Comparison of ENCODE assay signal across 20 cellular contexts in the genomic region with DNA sequence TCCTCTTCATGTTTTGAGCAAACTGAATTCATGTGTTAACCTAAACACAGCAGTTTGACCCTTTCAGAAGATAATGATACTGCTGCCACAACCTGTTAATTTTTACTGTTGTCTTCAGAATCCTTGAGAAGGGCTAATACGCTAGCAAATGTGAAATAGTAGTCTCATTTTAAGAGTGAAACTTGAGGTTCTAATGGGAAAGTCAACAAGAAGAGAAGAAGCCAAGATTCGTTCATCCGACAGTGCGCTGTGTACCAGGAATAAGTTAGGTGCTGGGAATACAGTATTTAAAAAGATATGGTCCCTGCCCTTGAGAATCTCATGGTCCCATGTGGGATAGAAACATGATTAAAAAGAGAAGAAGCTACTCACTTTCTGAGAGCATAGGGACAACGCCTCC.
A peak's percentile ranks its signal among the peaks of the same experiment; 100 is the strongest.
DNase-seq lines count a peak whose midpoint lies in the region; ATAC-seq and TF ChIP-seq lines count a peak whose summit lies in the region.
"Had no signal": no experiment of that assay in that cellular context is flagged by ENCODE, and none has a peak within 500 bp of the region (broad histone marks: within the 10 kb centered on the region; RNA-seq: fewer than 3 reads in every experiment).

No MANE protein-coding gene starts in this region.

- peak; percentile 38 for ATAC-seq in GM19463 (IDR thresholded peaks at IDR 0.05; ENCODE audit: unreplicated experiment)
- ATAC-seq in aorta (ENCODE audit: low FRiP score) = no peak
- ATAC-seq: HCT116 had no signal

- no peak overlapping the region for H3K4me3 ChIP-seq in breast epithelium
- no peak overlapping the region for H3K4me3 ChIP-seq in urinary bladder (ENCODE audit: low read depth, low read length)
- H3K4me3 ChIP-seq in aorta (ENCODE audit: low read length in 2 of 2) = no peak overlapping the region
- no peak overlapping the region for H3K4me3 ChIP-seq in esophagus squamous epithelium
- H3K4me3 ChIP-seq: SK-N-MC had no signal

- H3K4me1 ChIP-seq in breast epithelium = no peaks in the 10 kb centered on the region
- H3K4me1 ChIP-seq in urinary bladder (ENCODE audit: insufficient read depth) = peaks cover 4% of the 10 kb centered on the region
- peaks cover 0 to under 1% of the 10 kb centered on the region in 2 donors for H3K4me1 ChIP-seq in aorta (ENCODE audit: control insufficient read depth in 1 of 2, insufficient read depth in 2 of 2, low read length in 2 of 2)
- peaks cover 0 to 17% (median 2%) of the 10 kb centered on the region in 3 donors for H3K4me1 ChIP-seq in esophagus squamous epithelium

- H3K9me3 ChIP-seq in breast epithelium (no peaks in the 10 kb centered on the region), aorta (ENCODE audit: control insufficient read depth, low read length) (no peaks in the 10 kb centered on the region), esophagus squamous epithelium (no peaks in the 10 kb centered on the region)

- H3K36me3 ChIP-seq in breast epithelium (no peaks in the 10 kb centered on the region), urinary bladder (ENCODE audit: insufficient read depth) (no peaks in the 10 kb centered on the region), aorta (ENCODE audit: control insufficient read depth in 1 of 2, insufficient read depth in 2 of 2, low read length in 1 of 2) (peaks cover 1 to 2% of the 10 kb centered on the region in 2 donors), esophagus squamous epithelium (no peaks in the 10 kb centered on the region)

- H3K27me3 ChIP-seq in breast epithelium (no peaks in the 10 kb centered on the region), aorta (ENCODE audit: control insufficient read depth in 1 of 2, insufficient read depth in 2 of 2, low read length in 1 of 2) (no peaks in the 10 kb centered on the region), esophagus squamous epithelium (no peaks in the 10 kb centered on the region)

- H3K27ac ChIP-seq in breast epithelium = no peak overlapping the region
- H3K27ac ChIP-seq in urinary bladder (ENCODE audit: low read depth) = peak overlapping the region; percentile 2
- no peak overlapping the region for H3K27ac ChIP-seq in aorta (ENCODE audit: low read depth in 1 of 2, low read length in 2 of 2)
- H3K27ac ChIP-seq in esophagus squamous epithelium = no peak overlapping the region
- H3K27ac ChIP-seq: 22Rv1, SK-N-MC had no signal

- no peak for TF ChIP-seq POLR2A in breast epithelium (IDR thresholded peaks at IDR 0.05)
- TF ChIP-seq POLR2A in esophagus squamous epithelium (IDR thresholded peaks at IDR 0.05) = no peak

- H3K27me3 Mint-ChIP-seq in MCF 10A (ENCODE audit: insufficient read depth, unreplicated experiment) = no peaks in the 10 kb centered on the region
- no peaks in the 10 kb centered on the region for H3K27me3 Mint-ChIP-seq in chondrocyte (ENCODE audit: low read depth)

- no peak for TF ChIP-seq CTCF in MCF 10A (IDR thresholded peaks at IDR 0.05; ENCODE audit: unreplicated experiment)
- no peak for TF ChIP-seq CTCF in breast epithelium (IDR thresholded peaks at IDR 0.05)
- no peak for TF ChIP-seq CTCF in chondrocyte (IDR thresholded peaks at IDR 0.05)
- no peak for TF ChIP-seq CTCF in esophagus squamous epithelium (IDR thresholded peaks at IDR 0.05)

- H3K9me3 Mint-ChIP-seq in MCF 10A (ENCODE audit: unreplicated experiment) (no peaks in the 10 kb centered on the region), chondrocyte (ENCODE audit: low read depth) (peaks cover 5% of the 10 kb centered on the region)

- DNase-seq in MCF 10A (ENCODE audit: unreplicated experiment) (no peak), breast epithelium (ENCODE audit: low spot score in 2 of 2) (no peak), chondrocyte (ENCODE audit: low spot score) (no peak), aorta (no peak), esophagus squamous epithelium (lab: John Stamatoyannopoulos, UW) (no peak)
- no peak for DNase-seq in stimulated activated CD4-positive, alpha-beta T cell treated with anti-CD3 and anti-CD28 coated beads, Interleukin-12 subunit alpha, Interleukin-12 subunit beta, amount 100 ng/mL, for 4 hours
- DNase-seq: GDM1; GOT3; KG1; MV-4-11; NCI-H1694 treated with DMSO at 0.1 percent for 48 hours; NCI-H2107; NK-92 treated with Interleukin-12 subunit alpha and Interleukin-12 subunit beta, amount 100 ng/mL, for 24 hours; Right ventricle myocardium superior had no signal

- WGBS in urinary bladder = 97% methylated on average over 5 of the region's 5 CpGs
- WGBS in aorta, 2 donors = 90 to 96% methylated on average over 5 of the region's 5 CpGs
- 85 to 89% methylated on average over 5 of the region's 5 CpGs for WGBS in esophagus squamous epithelium, 2 donors

- H3K4me1 Mint-ChIP-seq in MCF 10A (ENCODE audit: insufficient read depth, unreplicated experiment) = peaks cover 16% of the 10 kb centered on the region
- peaks cover 80% of the 10 kb centered on the region for H3K4me1 Mint-ChIP-seq in chondrocyte (ENCODE audit: low read depth)
- H3K4me1 Mint-ChIP-seq: CD14-positive monocyte had no signal

- CTCF ChIA-PET in MCF 10A (lab: Yijun Ruan, JAX) = no interaction called here

- intact Hi-C loops in MCF 10A (cut with micrococcal nuclease) = no loop called here
- intact Hi-C loops in breast epithelium (cut with DNase I; ENCODE audit: low total_unique reads) = no loop called here
- intact Hi-C loops in aorta (cut with DNase I) = no loop called here
- intact Hi-C loops in esophagus squamous epithelium (cut with DNase I) = no loop called here

- no peak overlapping the region for H3K4me3 Mint-ChIP-seq in MCF 10A (ENCODE audit: unreplicated experiment)
- H3K4me3 Mint-ChIP-seq in chondrocyte (ENCODE audit: unreplicated experiment) = no peak overlapping the region
- H3K4me3 Mint-ChIP-seq: CD14-positive monocyte had no signal

- no TSS peak for BruUV-seq in MCF 10A (replicated peaks; lab: Mats Ljungman, UMichigan)

- H3K27ac Mint-ChIP-seq in MCF 10A (ENCODE audit: low read depth, unreplicated experiment) (peak overlapping the region; percentile 18), chondrocyte (ENCODE audit: unreplicated experiment) (peak overlapping the region; percentile 62)
- H3K27ac Mint-ChIP-seq: CD14-positive monocyte had no signal

- H3K36me3 Mint-ChIP-seq in MCF 10A (ENCODE audit: insufficient read depth, unreplicated experiment) (peaks cover 22% of the 10 kb centered on the region), chondrocyte (ENCODE audit: low read depth) (peaks cover 21% of the 10 kb centered on the region)
- H3K36me3 Mint-ChIP-seq: CD14-positive monocyte had no signal

- POLR2A ChIA-PET in MCF 10A (lab: Yijun Ruan, JAX) = interaction anchor here (0.5 kb wide), 1 partner anchor 832 kb away, joined by 3 read pairs; no protein-coding TSS in a partner anchor
